In genomic region chr12:20142956-20143355, GRCh38 we compare ENCODE assay signal across 2 cellular contexts.
TF ChIP-seq lines count a peak whose summit lies in the region.

No MANE protein-coding gene starts in this region.

TF ChIP-seq in HCT116, 20 proteins besides CTCF, POLR2A, EP300 and RAD21:
- TF ChIP-seq EGR1 (IDR thresholded peaks at IDR 0.05; ENCODE audit: low read depth), result no peak
- no peak for TF ChIP-seq TCF7L2 (IDR thresholded peaks at IDR 0.05; ENCODE audit: borderline replicate concordance, extremely low read depth, insufficient read depth, insufficient read length)
- no peak for TF ChIP-seq YY1 (IDR thresholded peaks at IDR 0.05; ENCODE audit: extremely low read depth, insufficient replicate concordance, low read depth, low read length)

TF ChIP-seq in WTC11, 78 proteins besides CTCF, POLR2A, EP300 and RAD21:
- TF ChIP-seq, protein P1, sequence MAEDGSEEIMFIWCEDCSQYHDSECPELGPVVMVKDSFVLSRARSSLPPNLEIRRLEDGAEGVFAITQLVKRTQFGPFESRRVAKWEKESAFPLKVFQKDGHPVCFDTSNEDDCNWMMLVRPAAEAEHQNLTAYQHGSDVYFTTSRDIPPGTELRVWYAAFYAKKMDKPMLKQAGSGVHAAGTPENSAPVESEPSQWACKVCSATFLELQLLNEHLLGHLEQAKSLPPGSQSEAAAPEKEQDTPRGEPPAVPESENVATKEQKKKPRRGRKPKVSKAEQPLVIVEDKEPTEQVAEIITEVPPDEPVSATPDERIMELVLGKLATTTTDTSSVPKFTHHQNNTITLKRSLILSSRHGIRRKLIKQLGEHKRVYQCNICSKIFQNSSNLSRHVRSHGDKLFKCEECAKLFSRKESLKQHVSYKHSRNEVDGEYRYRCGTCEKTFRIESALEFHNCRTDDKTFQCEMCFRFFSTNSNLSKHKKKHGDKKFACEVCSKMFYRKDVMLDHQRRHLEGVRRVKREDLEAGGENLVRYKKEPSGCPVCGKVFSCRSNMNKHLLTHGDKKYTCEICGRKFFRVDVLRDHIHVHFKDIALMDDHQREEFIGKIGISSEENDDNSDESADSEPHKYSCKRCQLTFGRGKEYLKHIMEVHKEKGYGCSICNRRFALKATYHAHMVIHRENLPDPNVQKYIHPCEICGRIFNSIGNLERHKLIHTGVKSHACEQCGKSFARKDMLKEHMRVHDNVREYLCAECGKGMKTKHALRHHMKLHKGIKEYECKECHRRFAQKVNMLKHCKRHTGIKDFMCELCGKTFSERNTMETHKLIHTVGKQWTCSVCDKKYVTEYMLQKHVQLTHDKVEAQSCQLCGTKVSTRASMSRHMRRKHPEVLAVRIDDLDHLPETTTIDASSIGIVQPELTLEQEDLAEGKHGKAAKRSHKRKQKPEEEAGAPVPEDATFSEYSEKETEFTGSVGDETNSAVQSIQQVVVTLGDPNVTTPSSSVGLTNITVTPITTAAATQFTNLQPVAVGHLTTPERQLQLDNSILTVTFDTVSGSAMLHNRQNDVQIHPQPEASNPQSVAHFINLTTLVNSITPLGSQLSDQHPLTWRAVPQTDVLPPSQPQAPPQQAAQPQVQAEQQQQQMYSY (CRISPR knock-in tag; IDR thresholded peaks at IDR 0.05), result no peak
- no peak for TF ChIP-seq NR2C2 (CRISPR knock-in tag; IDR thresholded peaks at IDR 0.05)
- no peak for TF ChIP-seq OVOL2 (CRISPR knock-in tag; IDR thresholded peaks at IDR 0.05; ENCODE audit: borderline replicate concordance)
- no peak for TF ChIP-seq NFE2L1 (CRISPR knock-in tag; IDR thresholded peaks at IDR 0.05)
- no peak for TF ChIP-seq GTF2I (CRISPR knock-in tag; conservative IDR thresholded peaks at IDR 0.05)
- no peak for TF ChIP-seq TEAD1 (CRISPR knock-in tag; IDR thresholded peaks at IDR 0.05)
- no peak for TF ChIP-seq ZNF138 (CRISPR knock-in tag; conservative IDR thresholded peaks at IDR 0.05)
- TF ChIP-seq SMAD3 (CRISPR knock-in tag; IDR thresholded peaks at IDR 0.05; ENCODE audit: borderline replicate concordance), result no peak
- TF ChIP-seq, protein P2, sequence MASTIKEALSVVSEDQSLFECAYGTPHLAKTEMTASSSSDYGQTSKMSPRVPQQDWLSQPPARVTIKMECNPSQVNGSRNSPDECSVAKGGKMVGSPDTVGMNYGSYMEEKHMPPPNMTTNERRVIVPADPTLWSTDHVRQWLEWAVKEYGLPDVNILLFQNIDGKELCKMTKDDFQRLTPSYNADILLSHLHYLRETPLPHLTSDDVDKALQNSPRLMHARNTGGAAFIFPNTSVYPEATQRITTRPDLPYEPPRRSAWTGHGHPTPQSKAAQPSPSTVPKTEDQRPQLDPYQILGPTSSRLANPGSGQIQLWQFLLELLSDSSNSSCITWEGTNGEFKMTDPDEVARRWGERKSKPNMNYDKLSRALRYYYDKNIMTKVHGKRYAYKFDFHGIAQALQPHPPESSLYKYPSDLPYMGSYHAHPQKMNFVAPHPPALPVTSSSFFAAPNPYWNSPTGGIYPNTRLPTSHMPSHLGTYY (CRISPR knock-in tag; IDR thresholded peaks at IDR 0.05), result no peak
- TF ChIP-seq, protein P3, sequence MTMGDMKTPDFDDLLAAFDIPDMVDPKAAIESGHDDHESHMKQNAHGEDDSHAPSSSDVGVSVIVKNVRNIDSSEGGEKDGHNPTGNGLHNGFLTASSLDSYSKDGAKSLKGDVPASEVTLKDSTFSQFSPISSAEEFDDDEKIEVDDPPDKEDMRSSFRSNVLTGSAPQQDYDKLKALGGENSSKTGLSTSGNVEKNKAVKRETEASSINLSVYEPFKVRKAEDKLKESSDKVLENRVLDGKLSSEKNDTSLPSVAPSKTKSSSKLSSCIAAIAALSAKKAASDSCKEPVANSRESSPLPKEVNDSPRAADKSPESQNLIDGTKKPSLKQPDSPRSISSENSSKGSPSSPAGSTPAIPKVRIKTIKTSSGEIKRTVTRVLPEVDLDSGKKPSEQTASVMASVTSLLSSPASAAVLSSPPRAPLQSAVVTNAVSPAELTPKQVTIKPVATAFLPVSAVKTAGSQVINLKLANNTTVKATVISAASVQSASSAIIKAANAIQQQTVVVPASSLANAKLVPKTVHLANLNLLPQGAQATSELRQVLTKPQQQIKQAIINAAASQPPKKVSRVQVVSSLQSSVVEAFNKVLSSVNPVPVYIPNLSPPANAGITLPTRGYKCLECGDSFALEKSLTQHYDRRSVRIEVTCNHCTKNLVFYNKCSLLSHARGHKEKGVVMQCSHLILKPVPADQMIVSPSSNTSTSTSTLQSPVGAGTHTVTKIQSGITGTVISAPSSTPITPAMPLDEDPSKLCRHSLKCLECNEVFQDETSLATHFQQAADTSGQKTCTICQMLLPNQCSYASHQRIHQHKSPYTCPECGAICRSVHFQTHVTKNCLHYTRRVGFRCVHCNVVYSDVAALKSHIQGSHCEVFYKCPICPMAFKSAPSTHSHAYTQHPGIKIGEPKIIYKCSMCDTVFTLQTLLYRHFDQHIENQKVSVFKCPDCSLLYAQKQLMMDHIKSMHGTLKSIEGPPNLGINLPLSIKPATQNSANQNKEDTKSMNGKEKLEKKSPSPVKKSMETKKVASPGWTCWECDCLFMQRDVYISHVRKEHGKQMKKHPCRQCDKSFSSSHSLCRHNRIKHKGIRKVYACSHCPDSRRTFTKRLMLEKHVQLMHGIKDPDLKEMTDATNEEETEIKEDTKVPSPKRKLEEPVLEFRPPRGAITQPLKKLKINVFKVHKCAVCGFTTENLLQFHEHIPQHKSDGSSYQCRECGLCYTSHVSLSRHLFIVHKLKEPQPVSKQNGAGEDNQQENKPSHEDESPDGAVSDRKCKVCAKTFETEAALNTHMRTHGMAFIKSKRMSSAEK (CRISPR knock-in tag; IDR thresholded peaks at IDR 0.05; ENCODE audit: borderline replicate concordance), result no peak
- TF ChIP-seq CDX4 (CRISPR knock-in tag; IDR thresholded peaks at IDR 0.05; ENCODE audit: borderline replicate concordance), result no peak
- TF ChIP-seq FOXK1 (CRISPR knock-in tag; IDR thresholded peaks at IDR 0.05), result no peak
- TF ChIP-seq AFF4 (CRISPR knock-in tag; IDR thresholded peaks at IDR 0.05; ENCODE audit: borderline replicate concordance), result no peak
- TF ChIP-seq ZNF396 (CRISPR knock-in tag; IDR thresholded peaks at IDR 0.05; ENCODE audit: borderline replicate concordance), result no peak
